In the genomic region with DNA sequence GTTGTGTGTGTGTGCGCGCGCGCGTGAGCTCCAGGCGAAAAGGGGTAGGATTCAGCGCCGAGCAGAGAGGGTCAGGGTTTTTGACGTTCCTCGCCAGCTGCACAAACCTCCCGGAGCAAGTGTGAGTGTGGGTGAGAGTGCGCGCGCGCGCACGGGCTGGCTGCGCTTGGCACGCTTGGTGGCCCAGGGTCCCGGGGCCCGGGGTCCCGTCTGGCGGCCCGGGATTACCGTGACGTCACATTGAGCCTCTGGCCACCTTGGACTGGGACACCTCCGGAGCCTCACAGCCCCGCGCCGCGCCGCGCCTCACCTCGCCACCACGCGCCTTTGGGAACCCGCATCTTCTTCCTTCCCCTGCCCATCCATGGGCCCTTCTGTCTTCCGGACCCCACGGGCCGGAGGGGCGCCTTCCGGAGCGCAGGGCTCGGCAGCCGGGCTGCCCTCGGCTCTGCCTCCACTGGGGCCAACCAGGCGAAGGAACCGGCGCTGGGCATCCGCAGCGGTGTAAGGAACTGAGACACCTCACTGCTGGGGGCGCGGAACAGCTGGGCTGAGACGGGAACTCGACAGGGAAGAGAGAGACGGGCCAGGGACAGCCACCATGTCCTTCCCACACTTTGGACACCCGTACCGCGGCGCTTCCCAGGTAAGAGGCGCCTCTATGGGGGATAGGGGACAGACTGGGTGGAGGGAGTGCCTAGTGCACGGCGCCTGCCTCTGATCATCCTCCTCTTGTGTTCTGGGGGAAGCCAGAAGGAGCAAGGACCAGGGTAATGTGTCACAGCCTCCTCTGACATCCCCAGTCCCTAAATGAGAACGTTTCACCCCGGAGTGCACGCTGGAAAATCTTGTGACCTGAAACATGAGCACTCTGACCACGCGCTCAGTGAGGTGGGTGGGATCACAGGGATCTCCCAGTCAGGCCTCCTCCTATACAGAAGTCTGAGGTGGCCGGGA, we compare ENCODE assay signal across 1 cellular context.
TF ChIP-seq lines count a peak whose summit lies in the region.

No MANE protein-coding gene starts in this region.

TF ChIP-seq in HEK293, 187 proteins besides CTCF, POLR2A, EP300 and RAD21 (continued from another document and continues in another):
- TF ChIP-seq, protein P1, sequence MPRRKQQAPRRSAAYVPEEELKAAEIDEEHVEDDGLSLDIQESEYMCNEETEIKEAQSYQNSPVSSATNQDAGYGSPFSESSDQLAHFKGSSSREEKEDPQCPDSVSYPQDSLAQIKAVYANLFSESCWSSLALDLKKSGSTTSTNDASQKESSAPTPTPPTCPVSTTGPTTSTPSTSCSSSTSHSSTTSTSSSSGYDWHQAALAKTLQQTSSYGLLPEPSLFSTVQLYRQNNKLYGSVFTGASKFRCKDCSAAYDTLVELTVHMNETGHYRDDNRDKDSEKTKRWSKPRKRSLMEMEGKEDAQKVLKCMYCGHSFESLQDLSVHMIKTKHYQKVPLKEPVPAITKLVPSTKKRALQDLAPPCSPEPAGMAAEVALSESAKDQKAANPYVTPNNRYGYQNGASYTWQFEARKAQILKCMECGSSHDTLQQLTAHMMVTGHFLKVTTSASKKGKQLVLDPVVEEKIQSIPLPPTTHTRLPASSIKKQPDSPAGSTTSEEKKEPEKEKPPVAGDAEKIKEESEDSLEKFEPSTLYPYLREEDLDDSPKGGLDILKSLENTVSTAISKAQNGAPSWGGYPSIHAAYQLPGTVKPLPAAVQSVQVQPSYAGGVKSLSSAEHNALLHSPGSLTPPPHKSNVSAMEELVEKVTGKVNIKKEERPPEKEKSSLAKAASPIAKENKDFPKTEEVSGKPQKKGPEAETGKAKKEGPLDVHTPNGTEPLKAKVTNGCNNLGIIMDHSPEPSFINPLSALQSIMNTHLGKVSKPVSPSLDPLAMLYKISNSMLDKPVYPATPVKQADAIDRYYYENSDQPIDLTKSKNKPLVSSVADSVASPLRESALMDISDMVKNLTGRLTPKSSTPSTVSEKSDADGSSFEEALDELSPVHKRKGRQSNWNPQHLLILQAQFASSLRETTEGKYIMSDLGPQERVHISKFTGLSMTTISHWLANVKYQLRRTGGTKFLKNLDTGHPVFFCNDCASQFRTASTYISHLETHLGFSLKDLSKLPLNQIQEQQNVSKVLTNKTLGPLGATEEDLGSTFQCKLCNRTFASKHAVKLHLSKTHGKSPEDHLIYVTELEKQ (tag by site-specific recombination; IDR thresholded peaks at IDR 0.05; ENCODE audit: borderline replicate concordance): no peak
- TF ChIP-seq ZBTB10 (tag by site-specific recombination; IDR thresholded peaks at IDR 0.05): peak; percentile 61; the same call in 1 of the 2 replicates
- TF ChIP-seq TCF7L2 (IDR thresholded peaks at IDR 0.05; ENCODE audit: borderline replicate concordance, low read depth, low read length): no peak
- no peak for TF ChIP-seq ZNF175 (tag by site-specific recombination; IDR thresholded peaks at IDR 0.05)
- no peak for TF ChIP-seq ZNF623 (tag by site-specific recombination; IDR thresholded peaks at IDR 0.05)
- TF ChIP-seq ZBTB8A (tag by site-specific recombination; IDR thresholded peaks at IDR 0.05): peak; percentile 54
- TF ChIP-seq HIC1 (tag by site-specific recombination; IDR thresholded peaks at IDR 0.05): no peak
- TF ChIP-seq ZXDB (tag by site-specific recombination; IDR thresholded peaks at IDR 0.05): 0 out of 2 replicates have a peak, but pooled peaks have one; percentile 31
- TF ChIP-seq ZNF19 (tag by site-specific recombination; IDR thresholded peaks at IDR 0.05; ENCODE audit: low read depth): no peak
- no peak for TF ChIP-seq ZNF211 (tag by site-specific recombination; IDR thresholded peaks at IDR 0.05; ENCODE audit: low read depth)
- no peak for TF ChIP-seq ZNF596 (tag by site-specific recombination; IDR thresholded peaks at IDR 0.05)
- TF ChIP-seq ZNF132 (tag by site-specific recombination; IDR thresholded peaks at IDR 0.05; ENCODE audit: borderline replicate concordance): no peak
- no peak for TF ChIP-seq ZNF777 (tag by site-specific recombination; IDR thresholded peaks at IDR 0.05; ENCODE audit: borderline replicate concordance)
- TF ChIP-seq ZNF148 (tag by site-specific recombination; IDR thresholded peaks at IDR 0.05; ENCODE audit: borderline replicate concordance): no peak
- TF ChIP-seq ZNF555 (tag by site-specific recombination; conservative IDR thresholded peaks at IDR 0.05): no peak
- TF ChIP-seq ZBTB21 (tag by site-specific recombination; IDR thresholded peaks at IDR 0.05): peak; percentile 76
- TF ChIP-seq ZSCAN4 (tag by site-specific recombination; IDR thresholded peaks at IDR 0.05): peak; percentile 12; the same call in 1 of the 2 replicates
- TF ChIP-seq ZNF549 (tag by site-specific recombination; IDR thresholded peaks at IDR 0.05): no peak
- TF ChIP-seq OVOL3 (tag by site-specific recombination; IDR thresholded peaks at IDR 0.05): no peak
- 0 out of 2 replicates have a peak, but pooled peaks have one; percentile 25 for TF ChIP-seq ZNF501 (tag by site-specific recombination; IDR thresholded peaks at IDR 0.05)
- TF ChIP-seq, protein P2, sequence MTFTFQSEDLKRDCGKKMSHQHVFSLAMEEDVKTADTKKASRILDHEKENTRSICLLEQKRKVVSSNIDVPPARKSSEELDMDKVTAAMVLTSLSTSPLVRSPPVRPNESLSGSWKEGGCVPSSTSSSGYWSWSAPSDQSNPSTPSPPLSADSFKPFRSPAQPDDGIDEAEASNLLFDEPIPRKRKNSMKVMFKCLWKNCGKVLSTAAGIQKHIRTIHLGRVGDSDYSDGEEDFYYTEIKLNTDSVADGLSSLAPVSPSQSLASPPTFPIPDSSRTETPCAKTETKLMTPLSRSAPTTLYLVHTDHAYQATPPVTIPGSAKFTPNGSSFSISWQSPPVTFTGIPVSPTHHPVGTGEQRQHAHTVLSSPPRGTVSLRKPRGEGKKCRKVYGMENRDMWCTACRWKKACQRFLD (tag by site-specific recombination; IDR thresholded peaks at IDR 0.05): no peak
- peak; percentile 71 for TF ChIP-seq ZNF341 (tag by site-specific recombination; IDR thresholded peaks at IDR 0.05; ENCODE audit: low read depth)
- no peak for TF ChIP-seq ZFP69B (tag by site-specific recombination; IDR thresholded peaks at IDR 0.05)
- TF ChIP-seq, protein P3, sequence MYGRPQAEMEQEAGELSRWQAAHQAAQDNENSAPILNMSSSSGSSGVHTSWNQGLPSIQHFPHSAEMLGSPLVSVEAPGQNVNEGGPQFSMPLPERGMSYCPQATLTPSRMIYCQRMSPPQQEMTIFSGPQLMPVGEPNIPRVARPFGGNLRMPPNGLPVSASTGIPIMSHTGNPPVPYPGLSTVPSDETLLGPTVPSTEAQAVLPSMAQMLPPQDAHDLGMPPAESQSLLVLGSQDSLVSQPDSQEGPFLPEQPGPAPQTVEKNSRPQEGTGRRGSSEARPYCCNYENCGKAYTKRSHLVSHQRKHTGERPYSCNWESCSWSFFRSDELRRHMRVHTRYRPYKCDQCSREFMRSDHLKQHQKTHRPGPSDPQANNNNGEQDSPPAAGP (tag by site-specific recombination; IDR thresholded peaks at IDR 0.05): no peak
- peak; percentile 46; the same call in 1 of the 2 replicates for TF ChIP-seq EGR2 (tag by site-specific recombination; IDR thresholded peaks at IDR 0.05; ENCODE audit: low read depth)
- TF ChIP-seq ZNF239 (tag by site-specific recombination; IDR thresholded peaks at IDR 0.05): no peak
- TF ChIP-seq, protein P4, sequence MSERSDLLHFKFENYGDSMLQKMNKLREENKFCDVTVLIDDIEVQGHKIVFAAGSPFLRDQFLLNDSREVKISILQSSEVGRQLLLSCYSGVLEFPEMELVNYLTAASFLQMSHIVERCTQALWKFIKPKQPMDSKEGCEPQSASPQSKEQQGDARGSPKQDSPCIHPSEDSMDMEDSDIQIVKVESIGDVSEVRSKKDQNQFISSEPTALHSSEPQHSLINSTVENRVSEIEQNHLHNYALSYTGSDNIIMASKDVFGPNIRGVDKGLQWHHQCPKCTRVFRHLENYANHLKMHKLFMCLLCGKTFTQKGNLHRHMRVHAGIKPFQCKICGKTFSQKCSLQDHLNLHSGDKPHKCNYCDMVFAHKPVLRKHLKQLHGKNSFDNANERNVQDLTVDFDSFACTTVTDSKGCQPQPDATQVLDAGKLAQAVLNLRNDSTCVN (tag by site-specific recombination; optimal IDR thresholded peaks at IDR 0.05): peak; percentile 91
- no peak for TF ChIP-seq ZNF510 (tag by site-specific recombination; IDR thresholded peaks at IDR 0.05; ENCODE audit: insufficient replicate concordance)
- TF ChIP-seq KLF7 (tag by site-specific recombination; IDR thresholded peaks at IDR 0.05; ENCODE audit: borderline replicate concordance): no peak
- TF ChIP-seq ATF2 (tag by site-specific recombination; IDR thresholded peaks at IDR 0.05; ENCODE audit: low read depth): peak; percentile 83
- TF ChIP-seq MYNN (tag by site-specific recombination; IDR thresholded peaks at IDR 0.05; ENCODE audit: borderline replicate concordance): no peak
- no peak for TF ChIP-seq ZNF830 (tag by site-specific recombination; IDR thresholded peaks at IDR 0.05; ENCODE audit: low read depth)
- no peak for TF ChIP-seq ZNF639 (tag by site-specific recombination; IDR thresholded peaks at IDR 0.05)
- TF ChIP-seq ZNF560 (tag by site-specific recombination; IDR thresholded peaks at IDR 0.05; ENCODE audit: borderline replicate concordance): no peak
- TF ChIP-seq ZBTB48 (tag by site-specific recombination; IDR thresholded peaks at IDR 0.05): peak; percentile 93
